Comparison of ENCODE assay signal across 25 cellular contexts in genomic region chr21:42101246-42101645, GRCh38. TPM values are rescaled to one million over a fixed set of nuclear protein-coding genes. Genes with fewer than 3 reads are reported as not detected.
DNase-seq lines count a peak whose midpoint lies in the region; ATAC-seq, FAIRE-seq and TF ChIP-seq lines count a peak whose summit lies in the region.
"Had no signal": no experiment of that assay in that cellular context is flagged by ENCODE, and none has a peak within 500 bp of the region (broad histone marks: within the 10 kb centered on the region; RNA-seq: fewer than 3 reads in every experiment).

No MANE protein-coding gene starts in this region.

- H3F3A ChIP-seq in smooth muscle cell (ENCODE audit: low read depth) = no peaks in the 10 kb centered on the region
- H3F3A ChIP-seq in MM.1S (ENCODE audit: insufficient read depth, low read length) = peaks cover 6% of the 10 kb centered on the region; the same call in 1 of the 2 replicates

- H2AFZ ChIP-seq in OCI-LY7 (ENCODE audit: low read length) = 0 out of 2 replicates have a peak overlapping the region, but pooled peaks have one; percentile 5
- H2AFZ ChIP-seq in smooth muscle cell (ENCODE audit: low read depth) = no peak overlapping the region
- no peak overlapping the region for H2AFZ ChIP-seq in MM.1S (ENCODE audit: low read length)
- H2AFZ ChIP-seq: GM23248 had no signal

- peaks cover 37% of the 10 kb centered on the region for H3K4me1 Mint-ChIP-seq in Caco-2 (ENCODE audit: low read depth, unreplicated experiment)

- FAIRE-seq in kidney (lab: Jason Lieb, UNC) = no peak
- FAIRE-seq: A549, GM12878, HepG2 had no signal

- no TSS peak for BruUV-seq in Caco-2 (replicated peaks; lab: Mats Ljungman, UMichigan)
- BruUV-seq in OCI-LY7 (replicated peaks; lab: Mats Ljungman, UMichigan) = no TSS peak

- H3K36me3 Mint-ChIP-seq in Caco-2 (ENCODE audit: insufficient read depth, unreplicated experiment) = no peaks in the 10 kb centered on the region
- H3K36me3 Mint-ChIP-seq: CD4-positive, CD25-positive, alpha-beta regulatory T cell had no signal

- H3K27ac Mint-ChIP-seq in Caco-2 (ENCODE audit: unreplicated experiment) = peak overlapping the region; percentile 88
- H3K27ac Mint-ChIP-seq: B cell; CD4-positive, CD25-positive, alpha-beta regulatory T cell had no signal

- H3K27ac ChIP-seq in OCI-LY7 (ENCODE audit: low read depth, low read length, poor library complexity, severe bottlenecking) (no peak overlapping the region), kidney (ENCODE audit: low read depth in 2 of 2, low read length in 2 of 2) (no peak overlapping the region), smooth muscle cell (ENCODE audit: low read depth) (peak overlapping the region; percentile 75), right lobe of liver (no peak overlapping the region), MM.1S (ENCODE audit: low read length) (no peak overlapping the region)
- H3K27ac ChIP-seq: A549, GM23248, HL-60 had no signal

- WGBS in smooth muscle cell (ENCODE audit: low lambda C conversion rate) = 94% methylated on average over 14 of the region's 14 CpGs
- 43% methylated on average over 2 of the region's 14 CpGs for WGBS in right lobe of liver (ENCODE audit: insufficient coverage, low coverage, low lambda C conversion rate, missing lambda C conversion rate)

- H3K4me2 ChIP-seq in OCI-LY7 (ENCODE audit: low read length) (peak overlapping the region; percentile 14; the same call in 1 of the 2 replicates), smooth muscle cell (no peak overlapping the region), MM.1S (ENCODE audit: low read depth, low read length) (no peak overlapping the region)
- H3K4me2 ChIP-seq: A549 had no signal

- H3K4me1 ChIP-seq in Caco-2 = peaks cover 64% of the 10 kb centered on the region
- peaks cover 22% of the 10 kb centered on the region for H3K4me1 ChIP-seq in OCI-LY7 (ENCODE audit: insufficient read depth, low read length, poor library complexity, severe bottlenecking)
- no peaks in the 10 kb centered on the region for H3K4me1 ChIP-seq in kidney (ENCODE audit: control insufficient read depth in 1 of 2, insufficient read depth in 1 of 2, low read depth in 1 of 2, low read length in 2 of 2)
- H3K4me1 ChIP-seq in smooth muscle cell (ENCODE audit: low read depth) = no peaks in the 10 kb centered on the region
- H3K4me1 ChIP-seq in right lobe of liver = no peaks in the 10 kb centered on the region
- peaks cover 13% of the 10 kb centered on the region for H3K4me1 ChIP-seq in MM.1S (ENCODE audit: low read length)
- H3K4me1 ChIP-seq: HAP-1 had no signal

- no peaks in the 10 kb centered on the region for H3K9me3 Mint-ChIP-seq in Caco-2 (ENCODE audit: unreplicated experiment)
- H3K9me3 Mint-ChIP-seq: CD4-positive, CD25-positive, alpha-beta regulatory T cell had no signal

- H4K20me1 ChIP-seq in OCI-LY7 (ENCODE audit: insufficient read depth, low read length) = no peaks in the 10 kb centered on the region
- no peaks in the 10 kb centered on the region for H4K20me1 ChIP-seq in smooth muscle cell (ENCODE audit: low read depth)
- no peaks in the 10 kb centered on the region for H4K20me1 ChIP-seq in MM.1S (ENCODE audit: insufficient read depth, low read length)

- TF ChIP-seq POLR2A in right lobe of liver (IDR thresholded peaks at IDR 0.05) = no peak

- POLR2A ChIA-PET in Caco-2 (lab: Charles Lee) (no interaction called here), OCI-LY7 (lab: Charles Lee) (interaction anchor here (1.0 kb wide), 1 partner anchor 28 kb away, joined by 3 read pairs; no protein-coding TSS in a partner anchor)

- no peak for TF ChIP-seq CTCF in Caco-2 (IDR thresholded peaks at IDR 0.05; ENCODE audit: insufficient read depth in 1 of 2, low read depth in 1 of 2, low read length in 1 of 2, severe bottlenecking in 1 of 2, unreplicated experiment in 1 of 2)
- TF ChIP-seq CTCF in OCI-LY7 (conservative IDR thresholded peaks at IDR 0.05; ENCODE audit: low read length) = no peak
- TF ChIP-seq CTCF in kidney (IDR thresholded peaks at IDR 0.05; ENCODE audit: borderline replicate concordance, extremely low read depth, insufficient read depth) = no peak
- TF ChIP-seq CTCF in smooth muscle cell (IDR thresholded peaks at IDR 0.05; ENCODE audit: borderline replicate concordance, insufficient read depth, poor library complexity, severe bottlenecking) = no peak
- no peak for TF ChIP-seq CTCF in right lobe of liver (IDR thresholded peaks at IDR 0.05)
- TF ChIP-seq CTCF in MM.1S (IDR thresholded peaks at IDR 0.05; ENCODE audit: low read length) = no peak

- no peak for ATAC-seq in right lobe of liver
- ATAC-seq: A549, HepG2 had no signal

- H3K9ac ChIP-seq in kidney (ENCODE audit: low read length in 2 of 2) = no peak overlapping the region
- H3K9ac ChIP-seq in smooth muscle cell (ENCODE audit: low read depth) = no peak overlapping the region
- no peak overlapping the region for H3K9ac ChIP-seq in MM.1S (ENCODE audit: low read length)
- H3K9ac ChIP-seq: GM23248 had no signal

- intact Hi-C loops in Caco-2 (cut with micrococcal nuclease; ENCODE audit: unreplicated experiment) = no loop called here
- intact Hi-C loops in OCI-LY7 (cut with micrococcal nuclease; ENCODE audit: unreplicated experiment) = no loop called here
- intact Hi-C loops in kidney (cut with DNase I) = loop anchor here (10.0 kb wide), 1 partner anchor 86 kb away; the partner anchor contains the start of gene ZBTB21
- intact Hi-C loops in right lobe of liver (cut with DNase I) = loop anchor here in 1 of 2 donors (10.0 kb wide), 1 partner anchor 86 kb away; the partner anchor contains the start of gene ZBTB21

- H3K27me3 Mint-ChIP-seq in Caco-2 (ENCODE audit: insufficient read depth, unreplicated experiment) = no peaks in the 10 kb centered on the region

- DNase-seq in Caco-2 (no peak), OCI-LY7 (ENCODE audit: low spot score) (no peak), kidney (peak; percentile 51), smooth muscle cell (lab: John Stamatoyannopoulos, UW; ENCODE audit: unreplicated experiment) (no peak), right lobe of liver (no peak), MM.1S (no peak)
- no peak for DNase-seq in stimulated activated CD8-positive, alpha-beta memory T cell treated with anti-CD3 and anti-CD28 coated beads, Interleukin-4, amount 100 ng/mL, for 48 hours
- DNase-seq: CD4-positive, CD25-positive, alpha-beta regulatory T cell; DND-41; GM23248; KBM-7; NCI-H1092 treated with DMSO at 0.1 percent for 48 hours; NCI-H1436 treated with DMSO at 0.1 percent for 48 hours; NCI-H1930; NCI-H345; NCI-H524; NCI-H774; OCI-M1; Right ventricle myocardium superior had no signal

- CTCF ChIA-PET in Caco-2 (lab: Charles Lee) (no interaction called here), OCI-LY7 (lab: Charles Lee; ENCODE audit: unreplicated experiment) (no interaction called here)

- H3K4me3 ChIP-seq in Caco-2 (ENCODE audit: low read depth, low read length) (no peak overlapping the region), OCI-LY7 (ENCODE audit: low read depth, low read length, poor library complexity, severe bottlenecking) (no peak overlapping the region), kidney (ENCODE audit: low read length in 2 of 2) (no peak overlapping the region), smooth muscle cell (no peak overlapping the region), right lobe of liver (no peak overlapping the region), MM.1S (ENCODE audit: low read length) (no peak overlapping the region)
- H3K4me3 ChIP-seq: A549, GM12878, GM23248, HAP-1 had no signal

- no peaks in the 10 kb centered on the region for H3K9me2 ChIP-seq in OCI-LY7 (ENCODE audit: insufficient read depth, low read length)
- no peaks in the 10 kb centered on the region for H3K9me2 ChIP-seq in MM.1S (replicated peaks; ENCODE audit: insufficient read depth, low read length)

- no peaks in the 10 kb centered on the region for H3K27me3 ChIP-seq in Caco-2 (replicated peaks; ENCODE audit: control insufficient read depth, insufficient read depth, low read length)
- no peaks in the 10 kb centered on the region for H3K27me3 ChIP-seq in smooth muscle cell (ENCODE audit: low read depth)
- no peaks in the 10 kb centered on the region for H3K27me3 ChIP-seq in right lobe of liver
- no peaks in the 10 kb centered on the region for H3K27me3 ChIP-seq in MM.1S (replicated peaks; ENCODE audit: insufficient read depth, low read length)

- H3K9me3 ChIP-seq in Caco-2 (no peaks in the 10 kb centered on the region), OCI-LY7 (ENCODE audit: low read length) (no peaks in the 10 kb centered on the region), kidney (ENCODE audit: control insufficient read depth in 1 of 2, low read length in 2 of 2) (no peaks in the 10 kb centered on the region), smooth muscle cell (replicated peaks; ENCODE audit: low read depth) (no peaks in the 10 kb centered on the region), right lobe of liver (no peaks in the 10 kb centered on the region), MM.1S (replicated peaks; ENCODE audit: insufficient read depth, low read length) (no peaks in the 10 kb centered on the region)
- H3K9me3 ChIP-seq: A549, HAP-1 had no signal

- H3K4me3 Mint-ChIP-seq in Caco-2 (ENCODE audit: unreplicated experiment) = no peak overlapping the region
- H3K4me3 Mint-ChIP-seq: B cell had no signal

- no peaks in the 10 kb centered on the region for H3K79me2 ChIP-seq in OCI-LY7 (ENCODE audit: insufficient read depth, low read depth, low read length)
- H3K79me2 ChIP-seq in smooth muscle cell (ENCODE audit: low read depth) = no peaks in the 10 kb centered on the region
- H3K79me2 ChIP-seq in MM.1S (ENCODE audit: low read length) = no peaks in the 10 kb centered on the region

- no peaks in the 10 kb centered on the region; the same call in 1 of the 2 replicates for H3K36me3 ChIP-seq in Caco-2 (ENCODE audit: control insufficient read depth, insufficient read depth, low read length)
- no peaks in the 10 kb centered on the region for H3K36me3 ChIP-seq in OCI-LY7 (ENCODE audit: insufficient read depth, low read length)
- no peaks in the 10 kb centered on the region for H3K36me3 ChIP-seq in kidney (ENCODE audit: control insufficient read depth in 1 of 2, insufficient read depth in 2 of 2, low read length in 2 of 2)
- no peaks in the 10 kb centered on the region for H3K36me3 ChIP-seq in smooth muscle cell (ENCODE audit: low read depth)
- no peaks in the 10 kb centered on the region for H3K36me3 ChIP-seq in right lobe of liver
- H3K36me3 ChIP-seq in MM.1S (replicated peaks; ENCODE audit: insufficient read depth, low read length) = no peaks in the 10 kb centered on the region
- H3K36me3 ChIP-seq: HAP-1 had no signal

RNA-seq across cellular contexts. Expression of gene UMODL1, which starts 30.1 kb away (rescaled TPM):
- total RNA-seq in Caco-2 (2022) = 0.20 and 0.21 TPM in 2 replicates
- 6.6 and 12.3 TPM in 2 replicates for total RNA-seq in OCI-LY7 (2014; rRNA removed; shearing (Covaris generic))
- total RNA-seq in OCI-LY7 (2022) = 7.4 and 10.0 TPM in 2 replicates
- not detected for total RNA-seq in kidney
- 0.39 TPM for polyA plus RNA-seq in kidney (ENCODE audit: insufficient read depth, low read depth, low replicate concordance)
- total RNA-seq in smooth muscle cell = not detected in 2 replicates
- polyA plus RNA-seq in smooth muscle cell = 0.14 TPM in 1 of 2 replicates, not detected in the other
- 1 to 10 TPM in 2 of 6 experiments, under 1 TPM in 2, not detected in 2; 0.06 to 1.2 (median 0.75) TPM for total RNA-seq in right lobe of liver
- total RNA-seq: GM23248, HepG2 had no signal
- polyA plus RNA-seq: A549, GM23248, HepG2 had no signal
